In genomic region chr18:12883003-12883683, GRCh38 we compare ENCODE assay signal across 8 cellular contexts. TPM values are rescaled to one million over a fixed set of nuclear protein-coding genes. Genes with fewer than 3 reads are reported as not detected.
DNase-seq lines count a peak whose midpoint lies in the region; ATAC-seq and TF ChIP-seq lines count a peak whose summit lies in the region.

No MANE protein-coding gene starts in this region.

- ATAC-seq in left lobe of liver = peak; percentile 55

- H4K20me1 ChIP-seq in OCI-LY3 (ENCODE audit: insufficient read depth, low read length) (peaks cover 34% of the 10 kb centered on the region), mammary epithelial cell (ENCODE audit: insufficient read depth, low read length) (no peaks in the 10 kb centered on the region)

- POLR2A ChIA-PET in HEK293T (lab: Yijun Ruan, JAX) = interaction anchor here (0.7 to 1.6 kb wide), 11 partner anchors 12 to 507 kb away, joined by 3 to 9 read pairs (median 4); partner anchors contain the start of gene CEP192

- TF ChIP-seq CTCF in GM12865 (IDR thresholded peaks at IDR 0.05; ENCODE audit: insufficient read depth, low read depth, low read length, missing control alignments) = no peak
- TF ChIP-seq CTCF in OCI-LY3 (IDR thresholded peaks at IDR 0.05; ENCODE audit: low read depth, low read length) = no peak
- TF ChIP-seq CTCF in mammary epithelial cell (conservative IDR thresholded peaks at IDR 0.05 in 1 of 2, IDR thresholded peaks at IDR 0.05 in 1 of 2; ENCODE audit: extremely low read depth in 1 of 2, insufficient read depth in 1 of 2, low read depth in 1 of 2, low read length in 2 of 2) = no peak

- no peak overlapping the region for H2AFZ ChIP-seq in OCI-LY3 (ENCODE audit: low read depth, low read length)
- peak overlapping the region; percentile 91 for H2AFZ ChIP-seq in mammary epithelial cell (ENCODE audit: low read depth, low read length)

- WGBS in mammary epithelial cell (ENCODE audit: low coverage, missing lambda C conversion rate) = under 1% methylated on average over 12 of the region's 53 CpGs

- no TSS peak for BruUV-seq in mammary epithelial cell (replicated peaks; lab: Mats Ljungman, UMichigan)

- dilution Hi-C loops in mammary epithelial cell (cut with HindIII; ENCODE audit: low sequenced_read_pairs) = no loop called here

- H3K4me2 ChIP-seq in OCI-LY3 (ENCODE audit: low read length) (peak overlapping the region; percentile 89), mammary epithelial cell (ENCODE audit: insufficient read depth, low read depth, low read length) (peak overlapping the region; percentile 84)

- H3K4me1 ChIP-seq in OCI-LY3 (ENCODE audit: low read length) (peaks cover 55% of the 10 kb centered on the region), mammary epithelial cell (ENCODE audit: insufficient read depth, low read length) (peaks cover 13% of the 10 kb centered on the region)

- H3K27ac ChIP-seq in OCI-LY3 (ENCODE audit: low read length) (peak overlapping the region; percentile 88), mammary epithelial cell (ENCODE audit: insufficient read depth, low read depth, low read length) (peak overlapping the region; percentile 97), substantia nigra (ENCODE audit: low read depth, low read length, poor library complexity, severe bottlenecking) (peak overlapping the region; percentile 96)

- H3K27me3 ChIP-seq in OCI-LY3 (ENCODE audit: low read depth, low read length) (no peaks in the 10 kb centered on the region), mammary epithelial cell (ENCODE audit: insufficient read depth, low read length) (no peaks in the 10 kb centered on the region)

- H3K79me2 ChIP-seq in OCI-LY3 (ENCODE audit: low read length) (peaks cover 54% of the 10 kb centered on the region), mammary epithelial cell (ENCODE audit: insufficient read depth, low read length) (peaks cover 65% of the 10 kb centered on the region)

- CTCF ChIA-PET in HEK293T (lab: Yijun Ruan, JAX) = interaction anchor here (0.6 kb wide), 1 partner anchor 745 kb away, joined by 3 read pairs; no protein-coding TSS in a partner anchor
- CTCF ChIA-PET in mammary epithelial cell (lab: Charles Lee; ENCODE audit: low non-redundant PET) = interaction anchor here (0.6 kb wide), 3 partner anchors 43 to 612 kb away, joined by 4 to 32 read pairs (median 6); no protein-coding TSS in a partner anchor

- in situ Hi-C loops in mammary epithelial cell (cut with MboI; ENCODE audit: low sequenced_read_pairs in 2 of 2) = no loop called here

- H3K9ac ChIP-seq in OCI-LY3 (ENCODE audit: low read length) (peak overlapping the region; percentile 88), mammary epithelial cell (ENCODE audit: insufficient read depth, low read length) (peak overlapping the region; percentile 95)

- intact Hi-C loops in mammary epithelial cell (cut with micrococcal nuclease) = loop anchor here (1.0 to 5.0 kb wide), 2 partner anchors 45 to 64 kb away; partner anchors contain the start of gene SEH1L

- H3K9me3 ChIP-seq in OCI-LY3 (ENCODE audit: insufficient read depth, low read length) (no peaks in the 10 kb centered on the region), mammary epithelial cell (replicated peaks; ENCODE audit: insufficient read depth, low read length) (no peaks in the 10 kb centered on the region)

- H3K4me3 ChIP-seq in GM12865 (ENCODE audit: low read depth, low read length) = peak overlapping the region; percentile 89
- H3K4me3 ChIP-seq in OCI-LY3 (ENCODE audit: low read length) = peak overlapping the region; percentile 93
- H3K4me3 ChIP-seq in mammary epithelial cell (replicated peaks in 1 of 3; ENCODE audit: insufficient read depth in 1 of 3, low read depth in 2 of 3, low read length in 3 of 3) = peak overlapping the region; percentile 66 to 93 (median 89)

- H3K36me3 ChIP-seq in OCI-LY3 (replicated peaks; ENCODE audit: low read depth, low read length) = no peaks in the 10 kb centered on the region
- no peaks in the 10 kb centered on the region for H3K36me3 ChIP-seq in mammary epithelial cell (ENCODE audit: insufficient read depth, low read length)

- DNase-seq in GM12865 (ENCODE audit: low read depth) (no peak), HEK293T (ENCODE audit: extremely low spot score) (peak; percentile 10), mammary epithelial cell (no peak), left lobe of liver (ENCODE audit: low spot score) (no peak), substantia nigra (lab: John Stamatoyannopoulos, UW) (peak in 8 of 49 donors; percentile 32 to 61 (median 50)), SIG-M5 (lab: John Stamatoyannopoulos, UW) (no peak), NCI-H1694 (lab: John Stamatoyannopoulos, UW) (no peak)

TF ChIP-seq in HEK293T, 16 proteins besides CTCF, POLR2A, EP300 and RAD21:
- TF ChIP-seq ELF4 (IDR thresholded peaks at IDR 0.05) (no peak), ARNT (IDR thresholded peaks at IDR 0.05) (no peak), HDGF (IDR thresholded peaks at IDR 0.05; ENCODE audit: borderline replicate concordance) (no peak), FOXA1 (IDR thresholded peaks at IDR 0.05) (no peak), ZNF384 (IDR thresholded peaks at IDR 0.05) (no peak), SP1 (IDR thresholded peaks at IDR 0.05) (no peak), SUZ12 (IDR thresholded peaks at IDR 0.05) (no peak), NFRKB (IDR thresholded peaks at IDR 0.05) (no peak), PKNOX1 (IDR thresholded peaks at IDR 0.05) (no peak), FOXM1 (IDR thresholded peaks at IDR 0.05; ENCODE audit: borderline replicate concordance) (no peak), BHLHE40 (IDR thresholded peaks at IDR 0.05; ENCODE audit: borderline replicate concordance) (no peak), FOXK2 (IDR thresholded peaks at IDR 0.05) (no peak)

RNA-seq across cellular contexts. Expression of gene PTPN2, which starts 0.9 kb away (rescaled TPM):
- total RNA-seq in mammary epithelial cell = 10 to 100 TPM; 25.3 to 47.0 TPM
- polyA plus RNA-seq in mammary epithelial cell = 18.6 TPM
- 15.6 TPM for polyA minus RNA-seq in mammary epithelial cell
- total RNA-seq in left lobe of liver = 9.9 TPM
